In genomic region chr3:157532529-157533297, GRCh38 we compare ENCODE assay signal across 8 cellular contexts. TPM values are rescaled to one million over a fixed set of nuclear protein-coding genes. Genes with fewer than 3 reads are reported as not detected.
DNase-seq lines count a peak whose midpoint lies in the region; ATAC-seq and TF ChIP-seq lines count a peak whose summit lies in the region.

No MANE protein-coding gene starts in this region.

- whole genome bisulfite sequencing in transverse colon (ENCODE audit: low coverage in 1 of 2), 2 donors: 34 to 39% methylated on average over 7 of the region's 7 CpGs

- ATAC-seq in activated CD8-positive, alpha-beta memory T cell treated with anti-CD3 and anti-CD28 coated beads, Interleukin-2, amount 10 ng/mL, durations not matched to agents 7 days and 5 days: peak; percentile 63
- ATAC-seq in left lobe of liver: peak; percentile 90

- in situ Hi-C loops in transverse colon (cut with MboI; ENCODE audit: low pct_ligation_motif_present in 1 of 4, low pct_unique_long_range_greater_than_20kb in 1 of 4, low sequenced_read_pairs in 3 of 4): no loop called here

- CTCF ChIA-PET in activated CD8-positive, alpha-beta memory T cell treated with anti-CD3 and anti-CD28 coated beads, Interleukin-2, amount 10 ng/mL, durations not matched to agents 7 days and 5 days (lab: Charles Lee): interaction anchor here (1.0 to 6.1 kb wide), 6 partner anchors 10 to 1314 kb away, joined by 3 to 75 read pairs (median 6); no protein-coding TSS in a partner anchor

- H3K27me3 ChIP-seq in Karpas-422 (ENCODE audit: low read length): no peaks in the 10 kb centered on the region
- H3K27me3 ChIP-seq in OCI-LY3 (ENCODE audit: low read depth, low read length): no peaks in the 10 kb centered on the region
- no peaks in the 10 kb centered on the region for H3K27me3 ChIP-seq in transverse colon

- H3K9me3 ChIP-seq in Karpas-422 (ENCODE audit: low read length): no peaks in the 10 kb centered on the region
- H3K9me3 ChIP-seq in OCI-LY3 (ENCODE audit: insufficient read depth, low read length): no peaks in the 10 kb centered on the region
- no peaks in the 10 kb centered on the region for H3K9me3 ChIP-seq in transverse colon

- intact Hi-C loops in transverse colon (cut with DNase I; ENCODE audit: low total_unique reads): loop anchor here (2.0 kb wide), 1 partner anchor 40 kb away; no protein-coding TSS in a partner anchor

- H3K36me3 ChIP-seq in Karpas-422 (ENCODE audit: insufficient read depth, low read length): no peaks in the 10 kb centered on the region
- no peaks in the 10 kb centered on the region for H3K36me3 ChIP-seq in OCI-LY3 (replicated peaks; ENCODE audit: low read depth, low read length)
- no peaks in the 10 kb centered on the region for H3K36me3 ChIP-seq in transverse colon

- H3K4me1 Mint-ChIP-seq in activated CD8-positive, alpha-beta memory T cell treated with anti-CD3 and anti-CD28 coated beads, Interleukin-2, amount 10 ng/mL, durations not matched to agents 7 days and 5 days: no peaks in the 10 kb centered on the region

- no peak overlapping the region for H3K9ac ChIP-seq in Karpas-422 (ENCODE audit: low read length)
- no peak overlapping the region for H3K9ac ChIP-seq in OCI-LY3 (ENCODE audit: low read length)

- H3K4me2 ChIP-seq in Karpas-422 (ENCODE audit: low read depth, low read length, poor library complexity, severe bottlenecking): no peak overlapping the region
- H3K4me2 ChIP-seq in OCI-LY3 (ENCODE audit: low read length): peak overlapping the region; percentile 54

- DNase-seq in activated CD8-positive, alpha-beta memory T cell treated with anti-CD3 and anti-CD28 coated beads, Interleukin-2, amount 10 ng/mL, durations not matched to agents 7 days and 5 days: no peak
- no peak for DNase-seq in activated CD8-positive, alpha-beta memory T cell treated with anti-CD3 and anti-CD28 coated beads, Interleukin-2, amount 50 U/mL, for 48 hours
- DNase-seq in HCEC 1CT: peak; percentile 90
- DNase-seq in Karpas-422: peak; percentile 86
- peak; percentile 90 for DNase-seq in cerebellar cortex (ENCODE audit: low spot score)
- DNase-seq in left lobe of liver (ENCODE audit: low spot score): no peak
- DNase-seq in transverse colon: no peak

- H3K4me1 ChIP-seq in Karpas-422 (ENCODE audit: low read length): no peaks in the 10 kb centered on the region
- H3K4me1 ChIP-seq in OCI-LY3 (ENCODE audit: low read length): peaks cover 12% of the 10 kb centered on the region
- H3K4me1 ChIP-seq in transverse colon: peaks cover 0 to 3% (median 1%) of the 10 kb centered on the region in 4 donors

- H3K4me3 Mint-ChIP-seq in activated CD8-positive, alpha-beta memory T cell treated with anti-CD3 and anti-CD28 coated beads, Interleukin-2, amount 10 ng/mL, durations not matched to agents 7 days and 5 days: no peak overlapping the region

- TF ChIP-seq CTCF in OCI-LY3 (IDR thresholded peaks at IDR 0.05; ENCODE audit: low read depth, low read length): peak; percentile 90
- peak; percentile 69 to 77 (median 72) for TF ChIP-seq CTCF in transverse colon (IDR thresholded peaks at IDR 0.05)

- H3K27ac Mint-ChIP-seq in activated CD8-positive, alpha-beta memory T cell treated with anti-CD3 and anti-CD28 coated beads, Interleukin-2, amount 10 ng/mL, durations not matched to agents 7 days and 5 days: no peak overlapping the region

- H3K36me3 Mint-ChIP-seq in activated CD8-positive, alpha-beta memory T cell treated with anti-CD3 and anti-CD28 coated beads, Interleukin-2, amount 10 ng/mL, durations not matched to agents 7 days and 5 days: no peaks in the 10 kb centered on the region

- no peaks in the 10 kb centered on the region for H3K79me2 ChIP-seq in Karpas-422 (ENCODE audit: low read length)
- H3K79me2 ChIP-seq in OCI-LY3 (ENCODE audit: low read length): no peaks in the 10 kb centered on the region

- H2AFZ ChIP-seq in Karpas-422 (ENCODE audit: low read length) (no peak overlapping the region), OCI-LY3 (ENCODE audit: low read depth, low read length) (peak overlapping the region; percentile 89)

- H3K27ac ChIP-seq in Karpas-422 (ENCODE audit: low read length) (no peak overlapping the region), OCI-LY3 (ENCODE audit: low read length) (no peak overlapping the region), transverse colon (no peak overlapping the region)

- H3K9me3 Mint-ChIP-seq in activated CD8-positive, alpha-beta memory T cell treated with anti-CD3 and anti-CD28 coated beads, Interleukin-2, amount 10 ng/mL, durations not matched to agents 7 days and 5 days (ENCODE audit: low read depth): no peaks in the 10 kb centered on the region

- H3K9me2 ChIP-seq in Karpas-422 (replicated peaks; ENCODE audit: insufficient read depth, low read length): no peaks in the 10 kb centered on the region

- H4K20me1 ChIP-seq in Karpas-422 (ENCODE audit: insufficient read depth, low read depth, low read length) (no peaks in the 10 kb centered on the region), OCI-LY3 (ENCODE audit: insufficient read depth, low read length) (no peaks in the 10 kb centered on the region)

- H3K4me3 ChIP-seq in Karpas-422 (ENCODE audit: low read length) (no peak overlapping the region), OCI-LY3 (ENCODE audit: low read length) (peak overlapping the region; percentile 30), transverse colon (no peak overlapping the region)

- TF ChIP-seq POLR2A in transverse colon (IDR thresholded peaks at IDR 0.05): no peak

- H3K27me3 Mint-ChIP-seq in activated CD8-positive, alpha-beta memory T cell treated with anti-CD3 and anti-CD28 coated beads, Interleukin-2, amount 10 ng/mL, durations not matched to agents 7 days and 5 days: peaks cover 12% of the 10 kb centered on the region

- no peak for TF ChIP-seq EP300 in transverse colon (IDR thresholded peaks at IDR 0.05; ENCODE audit: low read depth)

RNA-seq across cellular contexts. Expression of gene VEPH1, which starts 29.5 kb away (rescaled TPM):
- total RNA-seq in activated CD8-positive, alpha-beta memory T cell treated with anti-CD3 and anti-CD28 coated beads, Interleukin-2, amount 10 ng/mL, durations not matched to agents 7 days and 5 days: not detected
- not detected in 2 replicates for total RNA-seq in Karpas-422 (2014; rRNA removed; shearing (Covaris generic); ENCODE audit: low replicate concordance)
- total RNA-seq in left lobe of liver: 0.58 TPM
- total RNA-seq in transverse colon: 1 to 10 TPM in 2 of 4 donors, under 1 TPM in 2; 0.20 to 4.1 (median 0.90) TPM

Comparison
In these comparisons a context has a peak if more than half of its experiments do, and no peak if none do; other contexts are left out.
1. DNase-seq: peak in HCEC 1CT (single experiment), Karpas-422 (single experiment) and cerebellar cortex (single experiment); none in activated CD8-positive, alpha-beta memory T cell treated with anti-CD3 and anti-CD28 coated beads, Interleukin-2, amount 10 ng/mL, durations not matched to agents 7 days and 5 days (single experiment), activated CD8-positive, alpha-beta memory T cell treated with anti-CD3 and anti-CD28 coated beads, Interleukin-2, amount 50 U/mL, for 48 hours (single experiment), left lobe of liver (single experiment) and transverse colon (single experiment).